In genomic region chr11:65183201-65183891, GRCh38 we compare ENCODE assay signal across 9 cellular contexts. TPM values are rescaled to one million over a fixed set of nuclear protein-coding genes. Genes with fewer than 3 reads are reported as not detected.
DNase-seq lines count a peak whose midpoint lies in the region; ATAC-seq, FAIRE-seq and TF ChIP-seq lines count a peak whose summit lies in the region.
"Had no signal": no experiment of that assay in that cellular context is flagged by ENCODE, and none has a peak within 500 bp of the region (broad histone marks: within the 10 kb centered on the region; RNA-seq: fewer than 3 reads in every experiment).

No MANE protein-coding gene starts in this region.

- H3K4me1 ChIP-seq in ES-I3 (ENCODE audit: insufficient read depth, low read length), result peaks cover 14% of the 10 kb centered on the region
- H3K4me1 ChIP-seq in Panc1 (ENCODE audit: control insufficient read depth, insufficient read depth, low read length), result peaks cover 16% of the 10 kb centered on the region
- peaks cover 5% of the 10 kb centered on the region for H3K4me1 ChIP-seq in fibroblast of lung (ENCODE audit: control insufficient read depth, extremely low read depth, insufficient read depth, low read length)
- peaks cover 11% of the 10 kb centered on the region for H3K4me1 ChIP-seq in prostate gland (replicated peaks)

- H3K9ac ChIP-seq in ES-I3 (ENCODE audit: low read depth, low read length) (peak overlapping the region; percentile 77), fibroblast of lung (ENCODE audit: insufficient read depth, low read length) (no peak overlapping the region)

- peaks cover 33% of the 10 kb centered on the region for H3K79me2 ChIP-seq in fibroblast of lung (ENCODE audit: control insufficient read depth, insufficient read depth, low read length)

- no peak for ATAC-seq in Panc1

- H3K36me3 ChIP-seq in ES-I3 (ENCODE audit: insufficient read depth, low read length) (peaks cover 9% of the 10 kb centered on the region; the same call in 1 of the 2 replicates), Panc1 (ENCODE audit: control insufficient read depth, insufficient read depth, low read length) (peaks cover 7% of the 10 kb centered on the region; the same call in 1 of the 2 replicates), fibroblast of lung (ENCODE audit: control insufficient read depth, insufficient read depth, low read length) (peaks cover 28% of the 10 kb centered on the region), prostate gland (peaks cover 9 to 19% of the 10 kb centered on the region in 2 donors)

- WGBS in prostate gland, result 30% methylated on average over 19 of the region's 19 CpGs

- H2AFZ ChIP-seq in fibroblast of lung (ENCODE audit: low read length), result no peak overlapping the region

- H3K4me2 ChIP-seq in fibroblast of lung (ENCODE audit: extremely low read depth, insufficient read depth, low read length), result peak overlapping the region; percentile 94

- no peak for FAIRE-seq in RCC 7860 (lab: Jason Lieb, UNC)

- H4K20me1 ChIP-seq in fibroblast of lung (ENCODE audit: control insufficient read depth, extremely low read depth, insufficient read depth, low read length), result no peaks in the 10 kb centered on the region

- DNase-seq in Panc1 (ENCODE audit: low read depth, low spot score), result no peak
- no peak for DNase-seq in fibroblast of lung (ENCODE audit: low read depth in 2 of 2)
- peak; percentile 73 for DNase-seq in prostate gland (ENCODE audit: low spot score)
- DNase-seq in SKM-1 (lab: John Stamatoyannopoulos, UW; ENCODE audit: unreplicated experiment), result no peak
- DNase-seq in RCC 7860 (ENCODE audit: low spot score), result no peak
- no peak for DNase-seq in dermis blood vessel endothelial cell
- DNase-seq in NCI-H128 (lab: John Stamatoyannopoulos, UW; ENCODE audit: unreplicated experiment), result no peak
- DNase-seq: NCI-H748 treated with DMSO at 0.1 percent for 48 hours had no signal

- CTCF ChIA-PET in Panc1 (lab: Charles Lee), result interaction anchor here (0.8 to 1.1 kb wide), 2 partner anchors 42 to 61 kb away, joined by 3 to 6 read pairs; partner anchors contain the start of gene MRPL49

- intact Hi-C loops in Panc1 (cut with micrococcal nuclease; ENCODE audit: unreplicated experiment) (loop anchor here (10.0 kb wide), 1 partner anchor 49 kb away; the partner anchor contains the start of gene SYVN1), prostate gland (cut with DNase I) (no loop called here)

- no TSS peak for BruUV-seq in Panc1 (replicated peaks; lab: Mats Ljungman, UMichigan)

- H3K4me3 ChIP-seq in Panc1 (ENCODE audit: low read depth in 2 of 2, low read length in 2 of 2), result peak overlapping the region; percentile 79 to 95; a peak in 2 of 4 replicates
- peak overlapping the region; percentile 71 to 93 (median 84) for H3K4me3 ChIP-seq in fibroblast of lung (replicated peaks in 1 of 4; ENCODE audit: control extremely low read depth in 1 of 4, insufficient read depth in 1 of 4, low read depth in 3 of 4, low read length in 4 of 4)
- peak overlapping the region; percentile 79 to 87 for H3K4me3 ChIP-seq in prostate gland

- POLR2A ChIA-PET in Panc1 (lab: Charles Lee), result interaction anchor here (0.6 kb wide), 1 partner anchor 151 kb away, joined by 5 read pairs; no protein-coding TSS in a partner anchor

- H3K27ac ChIP-seq in Panc1 (ENCODE audit: low read length) (peak overlapping the region; percentile 93; the same call in 1 of the 2 replicates), fibroblast of lung (ENCODE audit: insufficient read depth, low read length) (no peak overlapping the region), prostate gland (peak overlapping the region; percentile 89 to 91)

- TF ChIP-seq POLR2A in prostate gland (IDR thresholded peaks at IDR 0.05), result peak; percentile 24

- in situ Hi-C loops in Panc1 (cut with HindIII; ENCODE audit: low pct_unique_long_range_greater_than_20kb, low sequenced_read_pairs), result no loop called here

- H3K9me3 ChIP-seq in ES-I3 (ENCODE audit: control insufficient read depth, insufficient read depth, low read length) (no peaks in the 10 kb centered on the region), Panc1 (ENCODE audit: control insufficient read depth, insufficient read depth, low read depth, low read length) (no peaks in the 10 kb centered on the region), fibroblast of lung (ENCODE audit: control insufficient read depth, insufficient read depth, low read depth, low read length) (no peaks in the 10 kb centered on the region), prostate gland (no peaks in the 10 kb centered on the region)

- no peak for TF ChIP-seq CTCF in Panc1 (IDR thresholded peaks at IDR 0.05)
- TF ChIP-seq CTCF in fibroblast of lung (conservative IDR thresholded peaks at IDR 0.05 in 1 of 2, IDR thresholded peaks at IDR 0.05 in 1 of 2; ENCODE audit: low read depth in 1 of 2, low read length in 2 of 2), result no peak
- TF ChIP-seq CTCF in prostate gland (IDR thresholded peaks at IDR 0.05), result no peak

- H3K27me3 ChIP-seq in Panc1 (ENCODE audit: control insufficient read depth, insufficient read depth, low read length) (no peaks in the 10 kb centered on the region), fibroblast of lung (ENCODE audit: control insufficient read depth, insufficient read depth, low read length) (no peaks in the 10 kb centered on the region), prostate gland (replicated peaks; ENCODE audit: insufficient read depth) (no peaks in the 10 kb centered on the region)

RNA-seq across cellular contexts. Expression of gene CAPN1, which starts 1.6 kb away (rescaled TPM):
- total RNA-seq in Panc1 (2021; ENCODE audit: unreplicated experiment), result 256 TPM
- 263 TPM for polyA plus RNA-seq in Panc1 (2012; ENCODE audit: insufficient read length)
- total RNA-seq in fibroblast of lung, result 58.0 and 94.5 TPM in 2 replicates
- 70.3 and 111 TPM in 2 replicates for polyA plus RNA-seq in fibroblast of lung
- 135 and 180 TPM in 2 replicates for polyA plus RNA-seq in fibroblast of lung (2012)
- polyA minus RNA-seq in fibroblast of lung (ENCODE audit: low replicate concordance), result 332 and 357 TPM in 2 replicates
- total RNA-seq in prostate gland, result 100 to 1,000 TPM; 215 to 374 TPM
- 97.2 and 207 TPM in 2 replicates for total RNA-seq in dermis blood vessel endothelial cell

RNA-seq across cellular contexts. Expression of gene SPDYC, which starts 13.3 kb away (rescaled TPM):
- total RNA-seq in Panc1 (2021; ENCODE audit: unreplicated experiment), result not detected
- polyA plus RNA-seq in Panc1 (2012; ENCODE audit: insufficient read length), result not detected
- total RNA-seq in fibroblast of lung, result not detected in 2 replicates
- polyA plus RNA-seq in fibroblast of lung, result not detected in 2 replicates
- not detected in 2 replicates for polyA plus RNA-seq in fibroblast of lung (2012)
- not detected in 2 replicates for polyA minus RNA-seq in fibroblast of lung (ENCODE audit: low replicate concordance)
- total RNA-seq in prostate gland, result not detected
- total RNA-seq in dermis blood vessel endothelial cell, result not detected in 2 replicates

RNA-seq across cellular contexts. Expression of gene SYVN1, which starts 49.0 kb away (rescaled TPM):
- total RNA-seq in Panc1 (2021; ENCODE audit: unreplicated experiment) (64.3 TPM), fibroblast of lung (13.6 and 15.5 TPM in 2 replicates), prostate gland (100 to 1,000 TPM in 1 of 2 donors, 10 to 100 TPM in 1; 89.7 to 108 TPM), dermis blood vessel endothelial cell (19.2 and 28.2 TPM in 2 replicates)
- polyA plus RNA-seq in Panc1 (2012; ENCODE audit: insufficient read length), result 85.6 TPM
- 25.2 and 30.4 TPM in 2 replicates for polyA plus RNA-seq in fibroblast of lung
- 26.7 and 28.2 TPM in 2 replicates for polyA plus RNA-seq in fibroblast of lung (2012)
- 259 and 336 TPM in 2 replicates for polyA minus RNA-seq in fibroblast of lung (ENCODE audit: low replicate concordance)
